ENCODE assay signal across 1 cellular context in genomic region chr20:47645632-47646031, GRCh38.
TF ChIP-seq lines count a peak whose summit lies in the region.

No MANE protein-coding gene starts in this region.

TF ChIP-seq in HepG2, 621 proteins besides CTCF, POLR2A, EP300 and RAD21 (continued from another document):
- TF ChIP-seq HBP1 (CRISPR knock-in tag; IDR thresholded peaks at IDR 0.05; ENCODE audit: low read depth) (no peak), RFX1 (IDR thresholded peaks at IDR 0.05) (peak; percentile 50; the same call in 1 of the 2 replicates), PHB2 (IDR thresholded peaks at IDR 0.05; ENCODE audit: partially characterized antibody) (no peak)
